In the genomic region with DNA sequence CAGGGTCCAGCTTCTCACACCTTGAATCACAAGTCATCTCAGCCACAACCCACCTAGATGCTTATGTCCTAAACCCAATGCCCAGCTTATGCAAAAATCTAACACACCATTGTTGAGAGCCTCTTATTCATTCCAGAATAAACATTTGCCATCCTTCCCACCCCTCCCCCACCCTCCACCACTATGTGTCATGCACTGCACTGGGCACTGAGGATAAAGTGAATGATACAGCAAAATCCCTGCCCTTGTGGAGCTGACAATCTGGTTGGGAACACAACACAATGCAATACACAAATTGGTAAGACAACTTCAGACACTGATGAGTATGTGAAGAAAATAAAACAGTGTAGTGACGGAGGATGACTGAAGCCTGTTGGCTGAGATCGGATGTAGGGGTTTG, we compare ENCODE assay signal across 17 cellular contexts. TPM values are rescaled to one million over a fixed set of nuclear protein-coding genes. Genes with fewer than 3 reads are reported as not detected.
DNase-seq lines count a peak whose midpoint lies in the region; ATAC-seq lines count a peak whose summit lies in the region.
"Had no signal": no experiment of that assay in that cellular context is flagged by ENCODE, and none has a peak within 500 bp of the region (broad histone marks: within the 10 kb centered on the region; RNA-seq: fewer than 3 reads in every experiment).

No MANE protein-coding gene starts in this region.

- H3K36me3 Mint-ChIP-seq in activated T-helper 1 cell treated with anti-CD3 and anti-CD28 coated beads, Interleukin-12 subunit alpha, Interleukin-12 subunit beta, Interleukin-2, Interleukin-4 antibody, amounts not matched to agents 30 ng/mL and 10 ng/mL and 1 ng/mL, durations not matched to agents 14 hours and 24 hours and 36 hours (ENCODE audit: low read depth) = no peaks in the 10 kb centered on the region
- H3K36me3 Mint-ChIP-seq: stimulated activated naive B cell treated with anti-CD40 and anti-IgM and Interleukin-4, amounts not matched to agents 10 μg/mL and 1 μg/mL and 100 μg/mL, for 72 hours had no signal

- H3K4me3 Mint-ChIP-seq in activated T-helper 1 cell treated with anti-CD3 and anti-CD28 coated beads, Interleukin-12 subunit alpha, Interleukin-12 subunit beta, Interleukin-2, Interleukin-4 antibody, amounts not matched to agents 30 ng/mL and 10 ng/mL and 1 ng/mL, durations not matched to agents 14 hours and 24 hours and 36 hours = peak overlapping the region; percentile 79

- H3K9me3 Mint-ChIP-seq in activated T-helper 1 cell treated with anti-CD3 and anti-CD28 coated beads, Interleukin-12 subunit alpha, Interleukin-12 subunit beta, Interleukin-2, Interleukin-4 antibody, amounts not matched to agents 30 ng/mL and 10 ng/mL and 1 ng/mL, durations not matched to agents 14 hours and 24 hours and 36 hours = no peaks in the 10 kb centered on the region
- H3K9me3 Mint-ChIP-seq: stimulated activated naive B cell treated with anti-CD40 and anti-IgM and Interleukin-4, amounts not matched to agents 10 μg/mL and 1 μg/mL and 100 μg/mL, for 72 hours had no signal

- H3K9ac ChIP-seq in iPS-20b (ENCODE audit: low read depth, low read length) = no peak overlapping the region
- H3K9ac ChIP-seq: KMS-11 had no signal

- H3K27me3 ChIP-seq in ACC112 (ENCODE audit: insufficient read depth, low read length) = no peaks in the 10 kb centered on the region
- H3K27me3 ChIP-seq in iPS-20b (ENCODE audit: insufficient read depth, low read length) = peaks cover 23% of the 10 kb centered on the region
- H3K27me3 ChIP-seq: right lobe of liver, upper lobe of right lung had no signal

- H3K9me3 ChIP-seq in iPS-20b (ENCODE audit: insufficient read depth, low read depth, low read length) = no peaks in the 10 kb centered on the region
- H3K9me3 ChIP-seq: left ventricle myocardium inferior, right lobe of liver, upper lobe of right lung had no signal

- peaks cover 25% of the 10 kb centered on the region for H3K4me1 Mint-ChIP-seq in activated T-helper 1 cell treated with anti-CD3 and anti-CD28 coated beads, Interleukin-12 subunit alpha, Interleukin-12 subunit beta, Interleukin-2, Interleukin-4 antibody, amounts not matched to agents 30 ng/mL and 10 ng/mL and 1 ng/mL, durations not matched to agents 14 hours and 24 hours and 36 hours (ENCODE audit: low read depth)

- intact Hi-C loops in activated T-helper 1 cell treated with anti-CD3 and anti-CD28 coated beads, Interleukin-12 subunit alpha, Interleukin-12 subunit beta, Interleukin-2, Interleukin-4 antibody, amounts not matched to agents 30 ng/mL and 10 ng/mL and 1 ng/mL, durations not matched to agents 14 hours and 24 hours and 36 hours (cut with micrococcal nuclease) = loop anchor here (5.0 kb wide), 1 partner anchor 401 kb away; a partner anchor contains a TSS

- peaks cover 12% of the 10 kb centered on the region for H3K27me3 Mint-ChIP-seq in activated T-helper 1 cell treated with anti-CD3 and anti-CD28 coated beads, Interleukin-12 subunit alpha, Interleukin-12 subunit beta, Interleukin-2, Interleukin-4 antibody, amounts not matched to agents 30 ng/mL and 10 ng/mL and 1 ng/mL, durations not matched to agents 14 hours and 24 hours and 36 hours (ENCODE audit: insufficient read depth)
- H3K27me3 Mint-ChIP-seq: stimulated activated naive B cell treated with anti-CD40 and anti-IgM and Interleukin-4, amounts not matched to agents 10 μg/mL and 1 μg/mL and 100 μg/mL, for 72 hours had no signal

- H2AFZ ChIP-seq in ACC112 (ENCODE audit: low read length, unreplicated experiment) = no peak overlapping the region

- ATAC-seq in GM18519 (IDR thresholded peaks at IDR 0.05; ENCODE audit: low FRiP score, unreplicated experiment) = no peak
- ATAC-seq: right lobe of liver; stimulated activated naive B cell treated with anti-CD40 and anti-IgM and Interleukin-4, amounts not matched to agents 10 μg/mL and 1 μg/mL and 100 μg/mL, for 72 hours; upper lobe of right lung had no signal

- H3K36me3 ChIP-seq in ACC112 (ENCODE audit: insufficient read depth, low read length) (no peaks in the 10 kb centered on the region), iPS-20b (ENCODE audit: insufficient read depth, low read depth, low read length) (no peaks in the 10 kb centered on the region)
- H3K36me3 ChIP-seq: left ventricle myocardium inferior, right lobe of liver, upper lobe of right lung had no signal

- no peak overlapping the region for H3K27ac Mint-ChIP-seq in activated T-helper 1 cell treated with anti-CD3 and anti-CD28 coated beads, Interleukin-12 subunit alpha, Interleukin-12 subunit beta, Interleukin-2, Interleukin-4 antibody, amounts not matched to agents 30 ng/mL and 10 ng/mL and 1 ng/mL, durations not matched to agents 14 hours and 24 hours and 36 hours

- no peak overlapping the region for H3K4me3 ChIP-seq in ACC112 (ENCODE audit: low read depth, low read length)
- H3K4me3 ChIP-seq in iPS-20b (ENCODE audit: low read length) = peak overlapping the region; percentile 65; the same call in 1 of the 2 replicates
- H3K4me3 ChIP-seq: right lobe of liver, upper lobe of right lung had no signal

- H3K4me1 ChIP-seq in ACC112 (ENCODE audit: control insufficient read depth, insufficient read depth, low read length, unreplicated experiment) = peaks cover 33% of the 10 kb centered on the region
- peaks cover 15% of the 10 kb centered on the region for H3K4me1 ChIP-seq in iPS-20b (ENCODE audit: insufficient read depth, low read length)

- DNase-seq in ELR (ENCODE audit: low read depth) = peak; percentile 42
- no peak for DNase-seq in activated T-helper 1 cell treated with anti-CD3 and anti-CD28 coated beads, Interleukin-12 subunit alpha, Interleukin-12 subunit beta, Interleukin-2, Interleukin-4 antibody, amounts not matched to agents 30 ng/mL and 10 ng/mL and 1 ng/mL, durations not matched to agents 14 hours and 24 hours and 36 hours (ENCODE audit: low spot score)
- DNase-seq in MV-4-11 (lab: John Stamatoyannopoulos, UW) = no peak
- DNase-seq in stimulated activated CD8-positive, alpha-beta memory T cell treated with anti-CD3 and anti-CD28 coated beads, Interleukin-4, amount 100 ng/mL, for 48 hours = no peak
- DNase-seq in activated gamma-delta T cell treated with Interleukin-2 at 50 U/mL for 16 hours = no peak
- DNase-seq: activated CD4-positive, alpha-beta T cell treated with anti-CD3 and anti-CD28 coated beads for 48 hours; hypothalamus; left ventricle myocardium inferior; NCI-H510A treated with DMSO at 0.1 percent for 48 hours; right lobe of liver; stimulated activated CD4-positive, alpha-beta T cell treated with anti-CD3 and anti-CD28 coated beads, Interleukin-4, amount 100 ng/mL, for 4 hours; stimulated activated naive B cell treated with anti-CD40 and anti-IgM and Interleukin-4, amounts not matched to agents 10 μg/mL and 1 μg/mL and 100 μg/mL, for 72 hours; upper lobe of right lung had no signal

- peak overlapping the region; percentile 35; the same call in 1 of the 2 replicates for H3K27ac ChIP-seq in ACC112 (ENCODE audit: low read depth, low read length)
- H3K27ac ChIP-seq in iPS-20b (ENCODE audit: low read length) = no peak overlapping the region
- H3K27ac ChIP-seq: KMS-11, left ventricle myocardium inferior, right lobe of liver, upper lobe of right lung had no signal

- H3K79me2 ChIP-seq in ACC112 (ENCODE audit: control insufficient read depth, insufficient read depth, low read length, unreplicated experiment) = peaks cover 32% of the 10 kb centered on the region

RNA-seq across cellular contexts. Expression of a gene that starts 1.4 kb away (rescaled TPM):
- total RNA-seq in activated T-helper 1 cell treated with anti-CD3 and anti-CD28 coated beads, Interleukin-12 subunit alpha, Interleukin-12 subunit beta, Interleukin-2, Interleukin-4 antibody, amounts not matched to agents 30 ng/mL and 10 ng/mL and 1 ng/mL, durations not matched to agents 14 hours and 24 hours and 36 hours = 27.7 and 29.1 TPM in 2 replicates

RNA-seq across cellular contexts. Expression of a gene that starts 18.3 kb away (rescaled TPM):
- 30.4 and 31.1 TPM in 2 replicates for total RNA-seq in activated T-helper 1 cell treated with anti-CD3 and anti-CD28 coated beads, Interleukin-12 subunit alpha, Interleukin-12 subunit beta, Interleukin-2, Interleukin-4 antibody, amounts not matched to agents 30 ng/mL and 10 ng/mL and 1 ng/mL, durations not matched to agents 14 hours and 24 hours and 36 hours

RNA-seq across cellular contexts. Expression of a gene that starts 48.6 kb away (rescaled TPM):
- total RNA-seq in activated T-helper 1 cell treated with anti-CD3 and anti-CD28 coated beads, Interleukin-12 subunit alpha, Interleukin-12 subunit beta, Interleukin-2, Interleukin-4 antibody, amounts not matched to agents 30 ng/mL and 10 ng/mL and 1 ng/mL, durations not matched to agents 14 hours and 24 hours and 36 hours = not detected in 2 replicates
